In genomic region chr1:198678901-198679329, GRCh38 we compare ENCODE assay signal across 8 cellular contexts. TPM values are rescaled to one million over a fixed set of nuclear protein-coding genes. Genes with fewer than 3 reads are reported as not detected.
DNase-seq lines count a peak whose midpoint lies in the region; ATAC-seq and TF ChIP-seq lines count a peak whose summit lies in the region.
"Had no signal": no experiment of that assay in that cellular context is flagged by ENCODE, and none has a peak within 500 bp of the region (broad histone marks: within the 10 kb centered on the region; RNA-seq: fewer than 3 reads in every experiment).

No MANE protein-coding gene starts in this region.

- H3K27me3 ChIP-seq in ovary: no peaks in the 10 kb centered on the region
- H3K27me3 ChIP-seq in H7 (ENCODE audit: control insufficient read depth, insufficient read depth, low read length): no peaks in the 10 kb centered on the region
- H3K27me3 ChIP-seq in adrenal gland: no peaks in the 10 kb centered on the region

- no peaks in the 10 kb centered on the region for H3K4me1 ChIP-seq in ovary (ENCODE audit: insufficient read depth)
- H3K4me1 ChIP-seq in adrenal gland (replicated peaks in 1 of 2): no peaks in the 10 kb centered on the region

- H3K4me3 ChIP-seq in ovary (no peak overlapping the region), H7 (ENCODE audit: insufficient read depth, low read depth, low read length) (no peak overlapping the region), adrenal gland (no peak overlapping the region)

- H3K9me3 ChIP-seq in ovary (no peaks in the 10 kb centered on the region), adrenal gland (replicated peaks in 1 of 3) (no peaks in the 10 kb centered on the region)

- peaks cover 84% of the 10 kb centered on the region for H3K4me1 Mint-ChIP-seq in activated CD8-positive, alpha-beta T cell treated with anti-CD3 and anti-CD28 coated beads for 36 hours (ENCODE audit: low read depth)

- peak; percentile 35 for ATAC-seq in GM19043 (IDR thresholded peaks at IDR 0.05; ENCODE audit: low read depth, unreplicated experiment)
- peak; percentile 21 for ATAC-seq in HG02798 (IDR thresholded peaks at IDR 0.05; ENCODE audit: poor library complexity, unreplicated experiment)
- ATAC-seq in activated CD8-positive, alpha-beta T cell treated with anti-CD3 and anti-CD28 coated beads for 36 hours: peak; percentile 35

- peak; percentile 50 for DNase-seq in activated CD8-positive, alpha-beta T cell treated with anti-CD3 and anti-CD28 coated beads for 36 hours
- DNase-seq in stimulated activated CD8-positive, alpha-beta memory T cell treated with anti-CD3 and anti-CD28 coated beads, Interleukin-4, amount 100 ng/mL, for 48 hours: peak; percentile 52
- DNase-seq in ovary: no peak
- no peak for DNase-seq in H7
- DNase-seq in adrenal gland: no peak
- DNase-seq: T1000 had no signal

- H3K36me3 ChIP-seq in ovary: no peaks in the 10 kb centered on the region
- no peaks in the 10 kb centered on the region for H3K36me3 ChIP-seq in H7 (replicated peaks; ENCODE audit: control insufficient read depth, insufficient read depth, low read length)
- H3K36me3 ChIP-seq in adrenal gland (replicated peaks in 1 of 2): no peaks in the 10 kb centered on the region

- peak overlapping the region; percentile 90 for H3K27ac Mint-ChIP-seq in activated CD8-positive, alpha-beta T cell treated with anti-CD3 and anti-CD28 coated beads for 36 hours

- no peak for TF ChIP-seq EP300 in ovary (IDR thresholded peaks at IDR 0.05)

- H3K4me3 Mint-ChIP-seq in activated CD8-positive, alpha-beta T cell treated with anti-CD3 and anti-CD28 coated beads for 36 hours: peak overlapping the region; percentile 73

- H3K9me3 Mint-ChIP-seq in activated CD8-positive, alpha-beta T cell treated with anti-CD3 and anti-CD28 coated beads for 36 hours: peaks cover 2% of the 10 kb centered on the region

- WGBS in ovary, 3 donors: 94 to 97% (median 96%) methylated on average over 12 of the region's 12 CpGs
- 81 to 94% (median 88%) methylated on average over 12 of the region's 12 CpGs for WGBS in adrenal gland, 4 donors

- H3K27me3 Mint-ChIP-seq in activated CD8-positive, alpha-beta T cell treated with anti-CD3 and anti-CD28 coated beads for 36 hours: no peaks in the 10 kb centered on the region

- H3K27ac ChIP-seq in ovary (no peak overlapping the region), adrenal gland (no peak overlapping the region)

- intact Hi-C loops in activated CD8-positive, alpha-beta T cell treated with anti-CD3 and anti-CD28 coated beads for 36 hours (cut with micrococcal nuclease): no loop called here
- intact Hi-C loops in ovary (cut with DNase I) (no loop called here), adrenal gland (cut with DNase I) (no loop called here)

- H3K36me3 Mint-ChIP-seq in activated CD8-positive, alpha-beta T cell treated with anti-CD3 and anti-CD28 coated beads for 36 hours (ENCODE audit: low read depth): peaks cover 74% of the 10 kb centered on the region

- CTCF ChIA-PET in activated CD8-positive, alpha-beta T cell treated with anti-CD3 and anti-CD28 coated beads for 36 hours (lab: Charles Lee): interaction anchor here (0.9 to 1.4 kb wide), 2 partner anchors 16 to 39 kb away, joined by 3 read pairs; no protein-coding TSS in a partner anchor

- TF ChIP-seq CTCF in activated CD8-positive, alpha-beta T cell treated with anti-CD3 and anti-CD28 coated beads for 36 hours (IDR thresholded peaks at IDR 0.05): no peak
- TF ChIP-seq CTCF in ovary (IDR thresholded peaks at IDR 0.05) (no peak), adrenal gland (IDR thresholded peaks at IDR 0.05) (no peak)

- POLR2A ChIA-PET in activated CD8-positive, alpha-beta T cell treated with anti-CD3 and anti-CD28 coated beads for 36 hours (lab: Charles Lee): interaction anchor here (0.7 to 6.5 kb wide), 10 partner anchors 9 to 159 kb away, joined by 3 to 67 read pairs (median 6); partner anchors contain the start of gene PTPRC

- TF ChIP-seq POLR2A in ovary (IDR thresholded peaks at IDR 0.05): no peak
- TF ChIP-seq POLR2A in adrenal gland (IDR thresholded peaks at IDR 0.05): no peak

RNA-seq across cellular contexts. Expression of gene PTPRC, which starts 40.1 kb away (rescaled TPM):
- 100 to 1,000 TPM; 475 to 499 TPM for total RNA-seq in activated CD8-positive, alpha-beta T cell treated with anti-CD3 and anti-CD28 coated beads for 36 hours
- total RNA-seq in ovary (10 to 100 TPM in 1 of 7 donors, 1 to 10 TPM in 6; 4.5 to 17.5 (median 6.9) TPM), adrenal gland (10 to 100 TPM in 7 of 8 donors, 1 to 10 TPM in 1; 3.5 to 33.0 (median 21.5) TPM)
- polyA plus RNA-seq in ovary (10 to 100 TPM in 1 of 2 donors, 1 to 10 TPM in 1; 1.9 to 16.4 TPM), adrenal gland (10 to 100 TPM in 1 of 3 donors, 1 to 10 TPM in 2; 2.5 to 11.6 (median 4.7) TPM)
- total RNA-seq in H7 (2014; rRNA removed; shearing (Covaris generic)): not detected in 2 replicates

Comparison
In these comparisons a context has a peak if more than half of its experiments do, and no peak if none do; other contexts are left out.
1. DNase-seq: peak in activated CD8-positive, alpha-beta T cell treated with anti-CD3 and anti-CD28 coated beads for 36 hours (single experiment) and stimulated activated CD8-positive, alpha-beta memory T cell treated with anti-CD3 and anti-CD28 coated beads, Interleukin-4, amount 100 ng/mL, for 48 hours (single experiment); none in ovary (0 of 5), H7 (single experiment) and adrenal gland (0 of 7).
2. RNA of gene PTPRC, which starts 40.1 kb away (total RNA-seq): 475 to 499 TPM in activated CD8-positive, alpha-beta T cell treated with anti-CD3 and anti-CD28 coated beads for 36 hours; 3.5 to 33.0 TPM in adrenal gland, 4.5 to 17.5 TPM in ovary and not detected in H7; every median in the first group is over 10 times any median in the second.
3. Peak in every context shown above with its lines, with median percentiles within 50 percentile points of each other: ATAC-seq.